29 cellular contexts compared by ENCODE assay signal in the genomic region with DNA sequence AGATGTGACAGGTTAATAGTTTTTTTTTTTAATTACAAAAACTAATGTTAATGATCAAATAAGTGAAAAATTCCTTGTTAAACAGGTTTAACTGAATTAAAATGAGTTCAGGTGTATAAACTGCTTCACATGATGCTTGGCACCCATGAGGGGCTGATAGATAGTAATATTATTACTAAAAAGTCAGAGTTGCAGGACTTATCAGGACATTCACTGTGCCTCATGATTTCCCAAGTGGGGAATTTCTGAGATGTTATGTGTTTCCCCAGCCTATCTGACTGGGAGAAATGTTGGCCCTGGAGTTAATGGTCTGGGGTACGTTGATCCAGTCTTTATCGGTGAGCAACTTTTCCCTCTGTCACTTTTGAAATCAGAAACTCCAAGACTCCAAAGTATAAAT.
"Had no signal": no experiment of that assay in that cellular context is flagged by ENCODE, and none has a peak within 500 bp of the region (broad histone marks: within the 10 kb centered on the region; RNA-seq: fewer than 3 reads in every experiment).

No MANE protein-coding gene starts in this region.

- H3K27ac ChIP-seq: neural progenitor cell, ovary, parathyroid adenoma, psoas muscle, right lobe of liver, sigmoid colon, suprapubic skin, testis, tibial artery, transverse colon, upper lobe of right lung, uterus had no signal

- H3K4me2 ChIP-seq: neural progenitor cell had no signal

- FAIRE-seq: small intestine had no signal

- H3K27me3 ChIP-seq: neural progenitor cell, ovary, right lobe of liver, sigmoid colon, suprapubic skin, testis, tibial artery, transverse colon, upper lobe of right lung, uterus had no signal

- H3K36me3 ChIP-seq: neural progenitor cell, ovary, right lobe of liver, sigmoid colon, suprapubic skin, tibial artery, transverse colon, uterus had no signal

- H3K9me3 Mint-ChIP-seq: natural killer cell; neural progenitor cell; stimulated activated effector memory CD8-positive, alpha-beta T cell treated with anti-CD3 and anti-CD28 coated beads, Interleukin-12 subunit alpha, Interleukin-12 subunit beta, amount 100 ng/mL, for 72 hours; stimulated activated naive CD8-positive, alpha-beta T cell treated with anti-CD3 and anti-CD28 coated beads, Interleukin-15, amount 100 ng/mL, for 72 hours; type B pancreatic cell had no signal

- H3K9ac ChIP-seq: neural progenitor cell, parathyroid adenoma had no signal

- H3K79me2 ChIP-seq: parathyroid adenoma had no signal

- H3K4me3 ChIP-seq: neural progenitor cell, ovary, psoas muscle, right lobe of liver, sigmoid colon, suprapubic skin, testis, tibial artery, transverse colon, upper lobe of right lung, uterus had no signal

- H3K4me3 Mint-ChIP-seq: natural killer cell; nephron; neural progenitor cell; stimulated activated effector memory CD8-positive, alpha-beta T cell treated with anti-CD3 and anti-CD28 coated beads, Interleukin-12 subunit alpha, Interleukin-12 subunit beta, amount 100 ng/mL, for 72 hours; stimulated activated naive CD8-positive, alpha-beta T cell treated with anti-CD3 and anti-CD28 coated beads, Interleukin-15, amount 100 ng/mL, for 72 hours; type B pancreatic cell had no signal

- H2AFZ ChIP-seq: neural progenitor cell, parathyroid adenoma had no signal

- H3K27me3 Mint-ChIP-seq: type B pancreatic cell had no signal

- H3K9me3 ChIP-seq: ovary, psoas muscle, right lobe of liver, sigmoid colon, suprapubic skin, testis, tibial artery, transverse colon, upper lobe of right lung, uterus had no signal

- DNase-seq: natural killer cell; occipital lobe; ovary; posterior cingulate gyrus; psoas muscle; right lobe of liver; sigmoid colon; small intestine; stimulated activated CD4-positive, alpha-beta T cell treated with anti-CD3 and anti-CD28 coated beads, Interleukin-15, amount 100 ng/mL, for 24 hours; stimulated activated CD4-positive, alpha-beta T cell treated with anti-CD3 and anti-CD28 coated beads, Interleukin-2, amount 100 ng/mL, for 24 hours; stimulated activated CD4-positive, alpha-beta T cell treated with anti-CD3 and anti-CD28 coated beads, Interleukin-2, amount 100 ng/mL, for 48 hours; stimulated activated CD4-positive, alpha-beta T cell treated with anti-CD3 and anti-CD28 coated beads, Interleukin-4, amount 100 ng/mL, for 24 hours; stimulated activated naive CD4-positive, alpha-beta T cell; stimulated activated naive CD8-positive, alpha-beta T cell treated with anti-CD3 and anti-CD28 coated beads, Interleukin-15, amount 100 ng/mL, for 72 hours; stimulated activated naive CD8-positive, alpha-beta T cell treated with anti-CD3 and anti-CD28 coated beads, Interleukin-15, Interleukin-2, amounts not matched to agents 100 U/mL and 50 U/mL, for 24 hours; substantia nigra; testis; tibial artery; transverse colon; upper lobe of right lung; uterus had no signal

- H3K4me1 Mint-ChIP-seq: nephron; neural progenitor cell; stimulated activated effector memory CD8-positive, alpha-beta T cell treated with anti-CD3 and anti-CD28 coated beads, Interleukin-12 subunit alpha, Interleukin-12 subunit beta, amount 100 ng/mL, for 72 hours; stimulated activated naive CD8-positive, alpha-beta T cell treated with anti-CD3 and anti-CD28 coated beads, Interleukin-15, amount 100 ng/mL, for 72 hours had no signal

- ATAC-seq: natural killer cell; psoas muscle; right cardiac atrium; right lobe of liver; stimulated activated effector memory CD8-positive, alpha-beta T cell treated with anti-CD3 and anti-CD28 coated beads, Interleukin-12 subunit alpha, Interleukin-12 subunit beta, amount 100 ng/mL, for 72 hours; stimulated activated naive CD8-positive, alpha-beta T cell treated with anti-CD3 and anti-CD28 coated beads, Interleukin-15, amount 100 ng/mL, for 72 hours; stimulated activated naive CD8-positive, alpha-beta T cell treated with anti-CD3 and anti-CD28 coated beads, Interleukin-15, Interleukin-2, amounts not matched to agents 100 U/mL and 50 U/mL, for 24 hours; upper lobe of right lung had no signal

- H3K27ac Mint-ChIP-seq: natural killer cell; nephron; neural progenitor cell; progenitor cell of endocrine pancreas; stimulated activated effector memory CD8-positive, alpha-beta T cell treated with anti-CD3 and anti-CD28 coated beads, Interleukin-12 subunit alpha, Interleukin-12 subunit beta, amount 100 ng/mL, for 72 hours; type B pancreatic cell had no signal

- H3K36me3 Mint-ChIP-seq: natural killer cell, neural progenitor cell, type B pancreatic cell had no signal

- H3K4me1 ChIP-seq: parathyroid adenoma, psoas muscle, right lobe of liver, sigmoid colon, suprapubic skin, testis, tibial artery, transverse colon, upper lobe of right lung, uterus had no signal
